In genomic region chr2:233803292-233803911, GRCh38 we compare ENCODE assay signal across 32 cellular contexts. TPM values are rescaled to one million over a fixed set of nuclear protein-coding genes. Genes with fewer than 3 reads are reported as not detected.
"Had no signal": no experiment of that assay in that cellular context is flagged by ENCODE, and none has a peak within 500 bp of the region (broad histone marks: within the 10 kb centered on the region; RNA-seq: fewer than 3 reads in every experiment).

No MANE protein-coding gene starts in this region.

- H3K4me3 ChIP-seq: heart left ventricle, left lung, lower lobe of right lung, mucosa of descending colon, right lobe of liver, thyroid gland, upper lobe of right lung had no signal

- H3K9me3 Mint-ChIP-seq: activated naive CD4-positive, alpha-beta T cell treated with anti-CD3 and anti-CD28 coated beads for 36 hours; natural killer cell treated with Interleukin-12 subunit alpha and Interleukin-12 subunit beta and Interleukin-15 and Interleukin-18, amount 100 ng/mL, for 72 hours; stimulated activated effector memory CD8-positive, alpha-beta T cell treated with anti-CD3 and anti-CD28 coated beads, Interleukin-12 subunit alpha, Interleukin-12 subunit beta, amount 100 ng/mL, for 72 hours had no signal

- ATAC-seq: activated T-cell treated with anti-CD3 and anti-CD28 coated beads, Interleukin-2, amount 50 U/mL, for 72 hours; esophagus mucosa; heart left ventricle; left lung; lower lobe of right lung; mucosa of descending colon; right lobe of liver; stimulated activated effector memory CD8-positive, alpha-beta T cell treated with anti-CD3 and anti-CD28 coated beads, Interleukin-12 subunit alpha, Interleukin-12 subunit beta, amount 100 ng/mL, for 72 hours; upper lobe of right lung had no signal

- H3K9ac ChIP-seq: SK-N-SH had no signal

- H3K4me1 ChIP-seq: heart left ventricle, left lung, lower lobe of right lung, right lobe of liver, upper lobe of right lung had no signal

- H3K36me3 Mint-ChIP-seq: natural killer cell treated with Interleukin-12 subunit alpha and Interleukin-12 subunit beta and Interleukin-15 and Interleukin-18, amount 100 ng/mL, for 72 hours; stimulated activated effector memory CD8-positive, alpha-beta T cell treated with anti-CD3 and anti-CD28 coated beads, Interleukin-12 subunit alpha, Interleukin-12 subunit beta, amount 100 ng/mL, for 72 hours had no signal

- DNase-seq: activated CD4-positive, alpha-beta T cell treated with anti-CD3 and anti-CD28 coated beads, Interleukin-2, amount 50 U/mL, for 1 hour; activated naive CD4-positive, alpha-beta T cell treated with anti-CD3 and anti-CD28 coated beads for 36 hours; activated T-cell treated with anti-CD3 and anti-CD28 coated beads, Interleukin-2, amount 50 U/mL, for 72 hours; amniotic stem cell; brain microvascular endothelial cell; foreskin fibroblast; hypothalamus; kidney glomerular epithelial cell; mesendoderm; mucosa of descending colon; right lobe of liver; SK-N-SH; stimulated activated CD4-positive, alpha-beta T cell treated with anti-CD3 and anti-CD28 coated beads, Interleukin-12 subunit alpha, Interleukin-12 subunit beta, amount 100 ng/mL, for 4 hours; stimulated activated CD4-positive, alpha-beta T cell treated with anti-CD3 and anti-CD28 coated beads, Interleukin-4, amount 100 ng/mL, for 1 hour; substantia nigra; T-helper 2 cell; thyroid gland; upper lobe of right lung had no signal

- H3K27me3 ChIP-seq: brain microvascular endothelial cell, right lobe of liver, thyroid gland, upper lobe of right lung had no signal

- H3K36me3 ChIP-seq: brain microvascular endothelial cell, heart left ventricle, left lung, lower lobe of right lung, right lobe of liver, thyroid gland, upper lobe of right lung had no signal

- H3K4me1 Mint-ChIP-seq: endodermal cell had no signal

- H3K4me3 Mint-ChIP-seq: activated naive CD4-positive, alpha-beta T cell treated with anti-CD3 and anti-CD28 coated beads for 36 hours; activated T-cell treated with anti-CD3 and anti-CD28 coated beads, Interleukin-2, amount 50 U/mL, for 72 hours; dendritic cell treated with granulocyte-macrophage colony-stimulating factor and Interleukin-4, amounts not matched to agents 40 ng/mL and 50 ng/mL, for 4 days; endodermal cell; natural killer cell treated with Interleukin-12 subunit alpha and Interleukin-12 subunit beta and Interleukin-15 and Interleukin-18, amount 100 ng/mL, for 72 hours; stimulated activated effector memory CD8-positive, alpha-beta T cell treated with anti-CD3 and anti-CD28 coated beads, Interleukin-12 subunit alpha, Interleukin-12 subunit beta, amount 100 ng/mL, for 72 hours; stimulated activated naive CD8-positive, alpha-beta T cell treated with anti-CD3 and anti-CD28 coated beads, Interleukin-15, Interleukin-2, amounts not matched to agents 100 ng/mL and 50 ng/mL, for 24 hours had no signal

- H3K9me3 ChIP-seq: heart left ventricle, left lung, lower lobe of right lung, mucosa of descending colon, right lobe of liver, SK-N-SH, thyroid gland, upper lobe of right lung had no signal

- H3K27ac Mint-ChIP-seq: activated naive CD4-positive, alpha-beta T cell treated with anti-CD3 and anti-CD28 coated beads for 36 hours; activated T-cell treated with anti-CD3 and anti-CD28 coated beads, Interleukin-2, amount 50 U/mL, for 72 hours; dendritic cell treated with granulocyte-macrophage colony-stimulating factor and Interleukin-4, amounts not matched to agents 40 ng/mL and 50 ng/mL, for 4 days; endodermal cell; natural killer cell treated with Interleukin-12 subunit alpha and Interleukin-12 subunit beta and Interleukin-15 and Interleukin-18, amount 100 ng/mL, for 72 hours; stimulated activated effector memory CD8-positive, alpha-beta T cell treated with anti-CD3 and anti-CD28 coated beads, Interleukin-12 subunit alpha, Interleukin-12 subunit beta, amount 100 ng/mL, for 72 hours; stimulated activated naive CD8-positive, alpha-beta T cell treated with anti-CD3 and anti-CD28 coated beads, Interleukin-15, Interleukin-2, amounts not matched to agents 100 ng/mL and 50 ng/mL, for 24 hours had no signal

- H3K27ac ChIP-seq: brain microvascular endothelial cell, heart left ventricle, left lung, lower lobe of right lung, right lobe of liver, thyroid gland, upper lobe of right lung had no signal

RNA-seq across cellular contexts. Expression of gene MROH2A, which starts 25.3 kb away (rescaled TPM):
- total RNA-seq: activated naive CD4-positive, alpha-beta T cell treated with anti-CD3 and anti-CD28 coated beads for 36 hours; activated T-cell treated with anti-CD3 and anti-CD28 coated beads, Interleukin-2, amount 50 U/mL, for 72 hours; astrocyte; chondrocyte; endodermal cell; lower lobe of right lung; myocyte; natural killer cell treated with Interleukin-12 subunit alpha and Interleukin-12 subunit beta and Interleukin-15 and Interleukin-18, amount 100 ng/mL, for 72 hours; omental fat pad; skeletal muscle tissue; upper lobe of right lung had no signal

RNA-seq across cellular contexts. Expression of gene UGT1A1, which starts 43.3 kb away (rescaled TPM):
- total RNA-seq: activated naive CD4-positive, alpha-beta T cell treated with anti-CD3 and anti-CD28 coated beads for 36 hours; activated T-cell treated with anti-CD3 and anti-CD28 coated beads, Interleukin-2, amount 50 U/mL, for 72 hours; astrocyte; chondrocyte; endodermal cell; heart left ventricle; myocyte; natural killer cell treated with Interleukin-12 subunit alpha and Interleukin-12 subunit beta and Interleukin-15 and Interleukin-18, amount 100 ng/mL, for 72 hours; omental fat pad; skeletal muscle tissue; upper lobe of right lung had no signal
